ENCODE assay signal across 26 cellular contexts in the genomic region with DNA sequence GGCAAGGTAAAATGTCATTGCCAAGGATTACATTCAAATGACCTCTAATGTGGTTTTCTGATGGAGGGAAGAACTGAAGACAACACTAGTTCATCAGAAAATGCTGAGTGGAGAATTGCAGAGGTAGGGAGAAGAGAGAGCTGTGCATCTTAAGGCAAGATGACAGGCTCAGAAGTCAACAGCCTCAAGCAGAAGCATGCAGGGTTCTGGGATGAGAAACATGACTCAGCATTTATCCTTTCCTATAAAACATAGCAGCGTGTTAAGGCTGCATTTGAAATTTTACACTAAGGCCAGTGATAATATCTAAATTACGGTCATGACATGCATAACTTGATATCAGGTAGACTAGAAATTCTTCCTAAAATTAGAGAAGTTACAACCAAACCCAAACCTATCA. TPM values are rescaled to one million over a fixed set of nuclear protein-coding genes. Genes with fewer than 3 reads are reported as not detected.
DNase-seq lines count a peak whose midpoint lies in the region; ATAC-seq, FAIRE-seq and TF ChIP-seq lines count a peak whose summit lies in the region.
"Had no signal": no experiment of that assay in that cellular context is flagged by ENCODE, and none has a peak within 500 bp of the region (broad histone marks: within the 10 kb centered on the region; RNA-seq: fewer than 3 reads in every experiment).

No MANE protein-coding gene starts in this region.

- H3K4me3 Mint-ChIP-seq in astrocyte (ENCODE audit: unreplicated experiment) = no peak overlapping the region
- H3K4me3 Mint-ChIP-seq in stimulated activated naive CD8-positive, alpha-beta T cell treated with anti-CD3 and anti-CD28 coated beads, Interleukin-15, amount 100 ng/mL, for 72 hours = no peak overlapping the region
- H3K4me3 Mint-ChIP-seq: activated naive CD8-positive, alpha-beta T cell; activated T-helper 1 cell treated with anti-CD3 and anti-CD28 coated beads, Interleukin-12 subunit alpha, Interleukin-12 subunit beta, Interleukin-2, Interleukin-4 antibody, amounts not matched to agents 30 ng/mL and 10 ng/mL and 1 ng/mL, durations not matched to agents 14 hours and 24 hours and 36 hours; CD4-positive, alpha-beta T cell; stimulated activated naive B cell treated with anti-CD40 and anti-IgM and Interleukin-4, amounts not matched to agents 10 μg/mL and 1 μg/mL and 100 μg/mL, for 72 hours; T-helper 17 cell had no signal

- DNase-seq in EH (ENCODE audit: low read depth) (peak; percentile 36), KBM-7 (peak; percentile 4), astrocyte (ENCODE audit: low read depth) (no peak), KG1 (lab: John Stamatoyannopoulos, UW) (no peak)
- DNase-seq in stimulated activated naive CD8-positive, alpha-beta T cell treated with anti-CD3 and anti-CD28 coated beads, Interleukin-15, amount 100 ng/mL, for 72 hours = no peak
- no peak for DNase-seq in activated T-cell treated with anti-CD3 and anti-CD28 coated beads, Interleukin-2, amount 50 U/mL, for 48 hours
- DNase-seq: activated CD4-positive, alpha-beta T cell treated with anti-CD3 and anti-CD28 coated beads for 48 hours; CD4-positive, alpha-beta T cell; DMS153; effector CD8-positive, alpha-beta T cell; esophagus squamous epithelium; GM23248; kidney glomerular epithelial cell; NCI-H187; NCI-H2227 treated with DMSO at 0.1 percent for 48 hours; NCI-H774; SHP77 treated with DMSO at 0.1 percent for 48 hours; small intestine; stimulated activated naive B cell treated with anti-CD40 and anti-IgM and Interleukin-4, amounts not matched to agents 10 μg/mL and 1 μg/mL and 100 μg/mL, for 72 hours; T-helper 17 cell; testis had no signal

- H3K27ac ChIP-seq in astrocyte (ENCODE audit: low read depth, low read length) (no peak overlapping the region), neural cell (ENCODE audit: low read length) (no peak overlapping the region)
- H3K27ac ChIP-seq: esophagus squamous epithelium, GM23248, neutrophil, testis, vagina had no signal

- H3K79me2 ChIP-seq in astrocyte (ENCODE audit: insufficient read depth, low read length) = no peaks in the 10 kb centered on the region
- H3K79me2 ChIP-seq in neural cell (replicated peaks; ENCODE audit: insufficient read depth, low read length) = no peaks in the 10 kb centered on the region

- H3K9me3 Mint-ChIP-seq in astrocyte (ENCODE audit: unreplicated experiment) = peaks cover 3% of the 10 kb centered on the region
- peaks cover 16 to 18% of the 10 kb centered on the region in 2 donors for H3K9me3 Mint-ChIP-seq in stimulated activated naive CD8-positive, alpha-beta T cell treated with anti-CD3 and anti-CD28 coated beads, Interleukin-15, amount 100 ng/mL, for 72 hours

- H3K36me3 Mint-ChIP-seq in astrocyte (ENCODE audit: low read depth, unreplicated experiment) = no peaks in the 10 kb centered on the region
- H3K36me3 Mint-ChIP-seq: activated naive CD8-positive, alpha-beta T cell; stimulated activated naive B cell treated with anti-CD40 and anti-IgM and Interleukin-4, amounts not matched to agents 10 μg/mL and 1 μg/mL and 100 μg/mL, for 72 hours had no signal

- H3K36me3 ChIP-seq in astrocyte (ENCODE audit: insufficient read depth, low read length) = no peaks in the 10 kb centered on the region
- H3K36me3 ChIP-seq in neural cell (ENCODE audit: insufficient read depth, low read length) = no peaks in the 10 kb centered on the region
- H3K36me3 ChIP-seq: esophagus squamous epithelium, neutrophil, vagina had no signal

- FAIRE-seq in astrocyte (lab: Jason Lieb, UNC) = peak; percentile 23
- FAIRE-seq: small intestine had no signal

- no peak overlapping the region for H3K9ac ChIP-seq in astrocyte (ENCODE audit: low read length)
- no peak overlapping the region for H3K9ac ChIP-seq in neural cell (ENCODE audit: low read length)
- H3K9ac ChIP-seq: GM23248 had no signal

- no peak for TF ChIP-seq EP300 in neural cell (conservative IDR thresholded peaks at IDR 0.05; ENCODE audit: poor library complexity, severe bottlenecking)

- H3K27ac Mint-ChIP-seq in astrocyte (ENCODE audit: unreplicated experiment) = no peak overlapping the region
- H3K27ac Mint-ChIP-seq in stimulated activated naive CD8-positive, alpha-beta T cell treated with anti-CD3 and anti-CD28 coated beads, Interleukin-15, amount 100 ng/mL, for 72 hours = no peak overlapping the region
- H3K27ac Mint-ChIP-seq: activated naive CD8-positive, alpha-beta T cell; activated T-helper 1 cell treated with anti-CD3 and anti-CD28 coated beads, Interleukin-12 subunit alpha, Interleukin-12 subunit beta, Interleukin-2, Interleukin-4 antibody, amounts not matched to agents 30 ng/mL and 10 ng/mL and 1 ng/mL, durations not matched to agents 14 hours and 24 hours and 36 hours; CD4-positive, alpha-beta T cell; stimulated activated naive B cell treated with anti-CD40 and anti-IgM and Interleukin-4, amounts not matched to agents 10 μg/mL and 1 μg/mL and 100 μg/mL, for 72 hours; T-helper 17 cell had no signal

- no peaks in the 10 kb centered on the region for H3K9me3 ChIP-seq in astrocyte (ENCODE audit: insufficient read depth, low read depth, low read length)
- no peaks in the 10 kb centered on the region for H3K9me3 ChIP-seq in neural cell (ENCODE audit: low read length)
- H3K9me3 ChIP-seq: esophagus squamous epithelium, neutrophil, testis, vagina had no signal

- H3K4me3 ChIP-seq in astrocyte (ENCODE audit: insufficient read depth, low read depth, low read length) (no peak overlapping the region), neural cell (ENCODE audit: low read length) (no peak overlapping the region)
- H3K4me3 ChIP-seq: esophagus squamous epithelium, GM23248, testis, vagina had no signal

- no peaks in the 10 kb centered on the region for H3F3A ChIP-seq in neural cell (ENCODE audit: insufficient read depth, low read length, poor library complexity, severe bottlenecking)

- peaks cover 3% of the 10 kb centered on the region for H3K4me1 ChIP-seq in astrocyte (ENCODE audit: insufficient read depth, low read length)
- H3K4me1 ChIP-seq: testis had no signal

- H3K9me2 ChIP-seq in neural cell (ENCODE audit: insufficient read depth, low read length) = no peaks in the 10 kb centered on the region

- peaks cover 8% of the 10 kb centered on the region for H3K4me1 Mint-ChIP-seq in astrocyte (ENCODE audit: low read depth, unreplicated experiment)
- peaks cover 56% of the 10 kb centered on the region for H3K4me1 Mint-ChIP-seq in stimulated activated naive CD8-positive, alpha-beta T cell treated with anti-CD3 and anti-CD28 coated beads, Interleukin-15, amount 100 ng/mL, for 72 hours

- no peak overlapping the region for H2AFZ ChIP-seq in astrocyte (ENCODE audit: low read depth, low read length)
- no peak overlapping the region for H2AFZ ChIP-seq in neural cell (ENCODE audit: low read depth, low read length)
- H2AFZ ChIP-seq: GM23248 had no signal

- H3K27me3 Mint-ChIP-seq in astrocyte (ENCODE audit: low read depth, unreplicated experiment) = no peaks in the 10 kb centered on the region
- H3K27me3 Mint-ChIP-seq in stimulated activated naive CD8-positive, alpha-beta T cell treated with anti-CD3 and anti-CD28 coated beads, Interleukin-15, amount 100 ng/mL, for 72 hours = no peaks in the 10 kb centered on the region
- H3K27me3 Mint-ChIP-seq: activated naive CD8-positive, alpha-beta T cell; CD4-positive, alpha-beta T cell; stimulated activated naive B cell treated with anti-CD40 and anti-IgM and Interleukin-4, amounts not matched to agents 10 μg/mL and 1 μg/mL and 100 μg/mL, for 72 hours; T-helper 17 cell had no signal

- no peak for TF ChIP-seq RAD21 in neural cell (conservative IDR thresholded peaks at IDR 0.05)

- no peak for ATAC-seq in stimulated activated naive CD8-positive, alpha-beta T cell treated with anti-CD3 and anti-CD28 coated beads, Interleukin-15, amount 100 ng/mL, for 72 hours
- ATAC-seq: stimulated activated naive B cell treated with anti-CD40 and anti-IgM and Interleukin-4, amounts not matched to agents 10 μg/mL and 1 μg/mL and 100 μg/mL, for 72 hours; T-helper 17 cell had no signal

- H4K20me1 ChIP-seq in astrocyte (ENCODE audit: insufficient read depth, low read length) (no peaks in the 10 kb centered on the region), neural cell (ENCODE audit: insufficient read depth) (no peaks in the 10 kb centered on the region)

- TF ChIP-seq CTCF in astrocyte (IDR thresholded peaks at IDR 0.05; ENCODE audit: insufficient read depth, low read depth, low read length) (no peak), neural cell (IDR thresholded peaks at IDR 0.05; ENCODE audit: poor library complexity, severe bottlenecking) (no peak)

- in situ Hi-C loops in KBM-7 (cut with MboI; ENCODE audit: low pct_unique_long_range_greater_than_20kb, low sequenced_read_pairs) = no loop called here

- H3K4me2 ChIP-seq in astrocyte (ENCODE audit: low read length) (no peak overlapping the region), neural cell (ENCODE audit: low read length) (no peak overlapping the region)

- no peaks in the 10 kb centered on the region for H3K27me3 ChIP-seq in astrocyte (ENCODE audit: insufficient read depth, low read length)
- no peaks in the 10 kb centered on the region for H3K27me3 ChIP-seq in neural cell (ENCODE audit: insufficient read depth, low read depth, low read length)
- H3K27me3 ChIP-seq: esophagus squamous epithelium, neutrophil, testis, vagina had no signal

TF ChIP-seq in neural cell, 6 proteins besides CTCF, POLR2A, EP300 and RAD21 (continues in another document):
- peak; percentile 21 for TF ChIP-seq MXI1 (conservative IDR thresholded peaks at IDR 0.05; ENCODE audit: poor library complexity, severe bottlenecking)

RNA-seq across cellular contexts. Expression of gene DYRK2, which starts 53.7 kb away (rescaled TPM):
- total RNA-seq in astrocyte = 50.7 and 52.6 TPM in 2 replicates
- 47.9 and 50.6 TPM in 2 replicates for polyA plus RNA-seq in neural cell
- polyA minus RNA-seq in neural cell = 122 and 141 TPM in 2 replicates

Comparison
In these comparisons a context has a peak if more than half of its experiments do, and no peak if none do; other contexts are left out.
1. DNase-seq: peak in EH (single experiment) and KBM-7 (single experiment); none in astrocyte (single experiment), stimulated activated naive CD8-positive, alpha-beta T cell treated with anti-CD3 and anti-CD28 coated beads, Interleukin-15, amount 100 ng/mL, for 72 hours (0 of 2), activated T-cell treated with anti-CD3 and anti-CD28 coated beads, Interleukin-2, amount 50 U/mL, for 48 hours (0 of 2) and KG1 (single experiment).